27 cellular contexts compared by ENCODE assay signal in genomic region chr2:83282851-83283250, GRCh38.
"Had no signal": no experiment of that assay in that cellular context is flagged by ENCODE, and none has a peak within 500 bp of the region (broad histone marks: within the 10 kb centered on the region; RNA-seq: fewer than 3 reads in every experiment).

No MANE protein-coding gene starts in this region.

- H3K4me3 ChIP-seq: Peyer's patch, SJSA1 had no signal

- H3K4me1 Mint-ChIP-seq: activated B cell treated with CpG ODN at 0.5 μM for 24 hours; activated CD4-positive, alpha-beta T cell treated with anti-CD3 and anti-CD28 coated beads, Interleukin-2, amount 10 ng/mL, durations not matched to agents 24 days and 14 days; central memory CD8-positive, alpha-beta T cell had no signal

- H3K9me3 ChIP-seq: Peyer's patch, SJSA1 had no signal

- DNase-seq: activated B cell treated with CpG ODN at 0.5 μM for 24 hours; activated CD4-positive, alpha-beta memory T cell treated with anti-CD3 and anti-CD28 coated beads for 36 hours; activated CD4-positive, alpha-beta T cell treated with anti-CD3 and anti-CD28 coated beads for 1 hour; activated CD4-positive, alpha-beta T cell treated with anti-CD3 and anti-CD28 coated beads, Interleukin-2, amount 10 ng/mL, durations not matched to agents 24 days and 14 days; activated CD8-positive, alpha-beta memory T cell treated with anti-CD3 and anti-CD28 coated beads for 24 hours; activated effector memory CD4-positive, alpha-beta T cell treated with anti-CD3 and anti-CD28 coated beads, Interleukin-2, amount 50 U/mL, for 16 hours; activated naive CD4-positive, alpha-beta T cell treated with Interleukin-2 at 50 U/mL for 16 hours; activated T-cell treated with anti-CD3 and anti-CD28 coated beads, Interleukin-2, amount 50 U/mL, for 4 hours; amygdala; Karpas-422; NCI-H1105 treated with DMSO at 0.1 percent for 48 hours; NCI-H146; NCI-H187 treated with DMSO at 0.1 percent for 48 hours; NCI-H2171; NCI-H345; NCI-H510A; NCI-H69; NK-92 treated with Interleukin-12 subunit alpha and Interleukin-12 subunit beta, amount 100 ng/mL, for 24 hours; OCI-M1; Peyer's patch; SHP77 had no signal

- ATAC-seq: activated T-cell treated with anti-CD3 and anti-CD28 coated beads, Interleukin-2, amount 50 U/mL, for 4 hours had no signal

- H3K27me3 Mint-ChIP-seq: activated B cell treated with CpG ODN at 0.5 μM for 24 hours; activated CD4-positive, alpha-beta memory T cell treated with anti-CD3 and anti-CD28 coated beads for 36 hours; activated CD4-positive, alpha-beta T cell treated with anti-CD3 and anti-CD28 coated beads, Interleukin-2, amount 10 ng/mL, durations not matched to agents 24 days and 14 days; activated naive CD8-positive, alpha-beta T cell; brain; central memory CD8-positive, alpha-beta T cell had no signal

- H3K27me3 ChIP-seq: Peyer's patch, SJSA1 had no signal

- H3K4me3 Mint-ChIP-seq: activated B cell treated with CpG ODN at 0.5 μM for 24 hours; activated CD4-positive, alpha-beta memory T cell treated with anti-CD3 and anti-CD28 coated beads for 36 hours; activated CD4-positive, alpha-beta T cell treated with anti-CD3 and anti-CD28 coated beads, Interleukin-2, amount 10 ng/mL, durations not matched to agents 24 days and 14 days; activated naive CD8-positive, alpha-beta T cell; activated T-cell treated with anti-CD3 and anti-CD28 coated beads, Interleukin-2, amount 50 U/mL, for 4 hours; brain; central memory CD8-positive, alpha-beta T cell; T-helper 1 cell treated with Interleukin-12 subunit alpha and Interleukin-12 subunit beta and Interleukin-4 antibody, amounts not matched to agents 30 μg/mL and 1 μg/mL, for 36 hours had no signal

- H3K9me3 Mint-ChIP-seq: activated B cell treated with CpG ODN at 0.5 μM for 24 hours; activated CD4-positive, alpha-beta T cell treated with anti-CD3 and anti-CD28 coated beads, Interleukin-2, amount 10 ng/mL, durations not matched to agents 24 days and 14 days; activated T-cell treated with anti-CD3 and anti-CD28 coated beads, Interleukin-2, amount 50 U/mL, for 4 hours had no signal

- H3K36me3 Mint-ChIP-seq: activated CD4-positive, alpha-beta memory T cell treated with anti-CD3 and anti-CD28 coated beads for 36 hours; activated naive CD8-positive, alpha-beta T cell; brain had no signal

- H3K27ac Mint-ChIP-seq: activated B cell treated with CpG ODN at 0.5 μM for 24 hours; activated CD4-positive, alpha-beta memory T cell treated with anti-CD3 and anti-CD28 coated beads for 36 hours; activated CD4-positive, alpha-beta T cell treated with anti-CD3 and anti-CD28 coated beads, Interleukin-2, amount 10 ng/mL, durations not matched to agents 24 days and 14 days; activated naive CD8-positive, alpha-beta T cell; brain; T-helper 1 cell treated with Interleukin-12 subunit alpha and Interleukin-12 subunit beta and Interleukin-4 antibody, amounts not matched to agents 30 μg/mL and 1 μg/mL, for 36 hours had no signal

- H3K36me3 ChIP-seq: Peyer's patch, SJSA1 had no signal

- H3K27ac ChIP-seq: Peyer's patch, RWPE1, SJSA1 had no signal

- H3K4me1 ChIP-seq: Peyer's patch, SJSA1 had no signal
